In the genomic region with DNA sequence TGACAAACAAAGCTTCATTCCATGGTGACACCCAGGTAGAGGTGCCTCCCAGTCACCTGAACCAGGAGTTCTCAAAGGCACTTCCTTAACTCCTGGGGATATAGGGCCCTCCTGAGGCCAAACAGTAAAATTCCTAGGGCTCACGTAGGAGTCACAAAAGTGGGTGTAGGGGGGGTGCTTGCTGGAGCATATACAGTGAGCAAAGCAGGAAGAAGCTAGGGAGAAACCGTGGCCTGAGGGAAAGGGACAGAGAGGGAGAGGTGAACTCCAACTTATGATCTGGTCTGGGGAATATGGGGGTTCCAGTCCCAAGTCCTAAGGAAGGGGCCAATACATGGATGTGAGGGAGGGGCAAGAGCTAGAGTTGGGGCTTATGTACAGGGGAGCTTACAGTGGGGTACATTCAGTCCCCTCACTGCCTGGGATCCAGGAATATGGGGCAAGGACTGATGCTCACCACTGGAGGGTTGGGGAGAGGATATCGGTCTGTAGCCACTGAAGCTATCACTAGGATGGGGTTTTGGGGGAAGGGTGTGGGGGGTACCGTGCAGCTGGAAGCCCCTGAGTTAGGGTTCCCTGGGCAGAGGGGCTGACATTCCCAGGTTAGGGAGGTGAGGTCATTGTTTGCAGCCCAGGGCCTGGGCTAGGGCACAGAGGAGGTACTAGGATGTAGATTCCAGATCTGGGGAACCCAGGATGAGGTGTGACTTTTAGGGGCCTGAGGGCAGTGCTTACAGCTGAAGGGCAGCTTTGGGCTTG, we compare ENCODE assay signal across 1 cellular context.
TF ChIP-seq lines count a peak whose summit lies in the region.

No MANE protein-coding gene starts in this region.

TF ChIP-seq in HepG2, 621 proteins besides CTCF, POLR2A, EP300 and RAD21 (continues in another document):
- TF ChIP-seq, protein P1, sequence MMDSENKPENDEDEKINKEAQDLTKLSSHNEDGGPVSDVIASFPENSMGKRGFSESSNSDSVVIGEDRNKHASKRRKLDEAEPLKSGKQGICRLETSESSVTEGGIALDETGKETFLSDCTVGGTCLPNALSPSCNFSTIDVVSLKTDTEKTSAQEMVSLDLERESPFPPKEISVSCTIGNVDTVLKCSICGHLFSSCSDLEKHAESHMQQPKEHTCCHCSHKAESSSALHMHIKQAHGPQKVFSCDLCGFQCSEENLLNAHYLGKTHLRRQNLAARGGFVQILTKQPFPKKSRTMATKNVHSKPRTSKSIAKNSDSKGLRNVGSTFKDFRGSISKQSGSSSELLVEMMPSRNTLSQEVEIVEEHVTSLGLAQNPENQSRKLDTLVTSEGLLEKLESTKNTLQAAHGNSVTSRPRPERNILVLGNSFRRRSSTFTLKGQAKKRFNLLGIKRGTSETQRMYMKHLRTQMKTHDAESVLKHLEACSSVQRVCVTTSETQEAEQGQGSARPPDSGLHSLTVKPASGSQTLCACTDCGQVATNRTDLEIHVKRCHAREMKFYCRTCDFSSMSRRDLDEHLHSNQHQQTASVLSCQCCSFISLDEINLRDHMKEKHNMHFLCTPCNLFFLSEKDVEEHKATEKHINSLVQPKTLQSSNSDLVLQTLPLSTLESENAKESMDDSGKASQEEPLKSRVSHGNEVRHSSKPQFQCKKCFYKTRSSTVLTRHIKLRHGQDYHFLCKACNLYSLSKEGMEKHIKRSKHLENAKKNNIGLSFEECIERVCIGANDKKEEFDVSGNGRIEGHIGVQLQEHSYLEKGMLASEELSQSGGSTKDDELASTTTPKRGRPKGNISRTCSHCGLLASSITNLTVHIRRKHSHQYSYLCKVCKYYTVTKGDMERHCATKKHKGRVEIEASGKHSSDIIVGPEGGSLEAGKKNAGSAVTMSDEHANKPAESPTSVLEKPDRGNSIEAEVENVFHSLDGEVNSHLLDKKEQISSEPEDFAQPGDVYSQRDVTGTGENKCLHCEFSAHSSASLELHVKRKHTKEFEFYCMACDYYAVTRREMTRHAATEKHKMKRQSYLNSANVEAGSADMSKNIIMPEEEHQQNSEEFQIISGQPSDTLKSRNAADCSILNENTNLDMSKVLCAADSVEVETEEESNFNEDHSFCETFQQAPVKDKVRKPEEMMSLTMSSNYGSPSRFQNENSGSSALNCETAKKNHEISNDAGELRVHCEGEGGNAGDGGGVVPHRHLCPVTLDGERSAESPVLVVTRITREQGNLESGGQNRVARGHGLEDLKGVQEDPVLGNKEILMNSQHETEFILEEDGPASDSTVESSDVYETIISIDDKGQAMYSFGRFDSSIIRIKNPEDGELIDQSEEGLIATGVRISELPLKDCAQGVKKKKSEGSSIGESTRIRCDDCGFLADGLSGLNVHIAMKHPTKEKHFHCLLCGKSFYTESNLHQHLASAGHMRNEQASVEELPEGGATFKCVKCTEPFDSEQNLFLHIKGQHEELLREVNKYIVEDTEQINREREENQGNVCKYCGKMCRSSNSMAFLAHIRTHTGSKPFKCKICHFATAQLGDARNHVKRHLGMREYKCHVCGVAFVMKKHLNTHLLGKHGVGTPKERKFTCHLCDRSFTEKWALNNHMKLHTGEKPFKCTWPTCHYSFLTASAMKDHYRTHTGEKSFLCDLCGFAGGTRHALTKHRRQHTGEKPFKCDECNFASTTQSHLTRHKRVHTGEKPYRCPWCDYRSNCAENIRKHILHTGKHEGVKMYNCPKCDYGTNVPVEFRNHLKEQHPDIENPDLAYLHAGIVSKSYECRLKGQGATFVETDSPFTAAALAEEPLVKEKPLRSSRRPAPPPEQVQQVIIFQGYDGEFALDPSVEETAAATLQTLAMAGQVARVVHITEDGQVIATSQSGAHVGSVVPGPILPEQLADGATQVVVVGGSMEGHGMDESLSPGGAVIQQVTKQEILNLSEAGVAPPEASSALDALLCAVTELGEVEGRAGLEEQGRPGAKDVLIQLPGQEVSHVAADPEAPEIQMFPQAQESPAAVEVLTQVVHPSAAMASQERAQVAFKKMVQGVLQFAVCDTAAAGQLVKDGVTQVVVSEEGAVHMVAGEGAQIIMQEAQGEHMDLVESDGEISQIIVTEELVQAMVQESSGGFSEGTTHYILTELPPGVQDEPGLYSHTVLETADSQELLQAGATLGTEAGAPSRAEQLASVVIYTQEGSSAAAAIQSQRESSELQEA (CRISPR knock-in tag; IDR thresholded peaks at IDR 0.05; ENCODE audit: not compliant biosample characterization), result peak; percentile 5
- TF ChIP-seq SALL2 (CRISPR knock-in tag; IDR thresholded peaks at IDR 0.05), result no peak
- TF ChIP-seq, protein P2, sequence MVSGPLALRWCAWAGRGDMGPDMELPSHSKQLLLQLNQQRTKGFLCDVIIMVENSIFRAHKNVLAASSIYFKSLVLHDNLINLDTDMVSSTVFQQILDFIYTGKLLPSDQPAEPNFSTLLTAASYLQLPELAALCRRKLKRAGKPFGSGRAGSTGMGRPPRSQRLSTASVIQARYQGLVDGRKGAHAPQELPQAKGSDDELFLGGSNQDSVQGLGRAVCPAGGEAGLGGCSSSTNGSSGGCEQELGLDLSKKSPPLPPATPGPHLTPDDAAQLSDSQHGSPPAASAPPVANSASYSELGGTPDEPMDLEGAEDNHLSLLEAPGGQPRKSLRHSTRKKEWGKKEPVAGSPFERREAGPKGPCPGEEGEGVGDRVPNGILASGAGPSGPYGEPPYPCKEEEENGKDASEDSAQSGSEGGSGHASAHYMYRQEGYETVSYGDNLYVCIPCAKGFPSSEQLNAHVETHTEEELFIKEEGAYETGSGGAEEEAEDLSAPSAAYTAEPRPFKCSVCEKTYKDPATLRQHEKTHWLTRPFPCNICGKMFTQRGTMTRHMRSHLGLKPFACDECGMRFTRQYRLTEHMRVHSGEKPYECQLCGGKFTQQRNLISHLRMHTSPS (CRISPR knock-in tag; IDR thresholded peaks at IDR 0.05; ENCODE audit: low read depth), result no peak; the same call in 1 of the 2 replicates
- no peak for TF ChIP-seq SIN3A (IDR thresholded peaks at IDR 0.05; ENCODE audit: borderline replicate concordance, low read depth, low read length)
- no peak for TF ChIP-seq ZNF546 (CRISPR knock-in tag; conservative IDR thresholded peaks at IDR 0.05)
- TF ChIP-seq PLSCR1 (CRISPR knock-in tag; IDR thresholded peaks at IDR 0.05; ENCODE audit: borderline replicate concordance), result no peak
- TF ChIP-seq ZBTB40 (IDR thresholded peaks at IDR 0.05), result no peak
- 0 out of 2 replicates have a peak, but pooled peaks have one; percentile 5 for TF ChIP-seq ZBTB40 (CRISPR knock-in tag; IDR thresholded peaks at IDR 0.05)
- peak; percentile 26; the same call in 1 of the 2 replicates for TF ChIP-seq STAG1 (CRISPR knock-in tag; IDR thresholded peaks at IDR 0.05)
- TF ChIP-seq ZNF337 (CRISPR knock-in tag; IDR thresholded peaks at IDR 0.05; ENCODE audit: borderline replicate concordance, low read depth), result 0 out of 2 replicates have a peak, but pooled peaks have one; percentile 26
- 0 out of 2 replicates have a peak, but pooled peaks have one; percentile 84 for TF ChIP-seq ZNF598 (CRISPR knock-in tag; IDR thresholded peaks at IDR 0.05; ENCODE audit: borderline replicate concordance)
- no peak for TF ChIP-seq FOSL2 (CRISPR knock-in tag; IDR thresholded peaks at IDR 0.05)
- TF ChIP-seq SMC3 (IDR thresholded peaks at IDR 0.05; ENCODE audit: low read length), result 0 out of 2 replicates have a peak, but pooled peaks have one; percentile 23
- 0 out of 2 replicates have a peak, but pooled peaks have one; percentile 29 for TF ChIP-seq PITX1 (CRISPR knock-in tag; IDR thresholded peaks at IDR 0.05)
- 0 out of 2 replicates have a peak, but pooled peaks have one; percentile 19 for TF ChIP-seq ZNF83 (CRISPR knock-in tag; IDR thresholded peaks at IDR 0.05; ENCODE audit: borderline replicate concordance)
- TF ChIP-seq GATAD1 (CRISPR knock-in tag; IDR thresholded peaks at IDR 0.05), result 0 out of 2 replicates have a peak, but pooled peaks have one; percentile 16
- TF ChIP-seq DRAP1 (CRISPR knock-in tag; IDR thresholded peaks at IDR 0.05), result 0 out of 2 replicates have a peak, but pooled peaks have one; percentile 38
- 0 out of 2 replicates have a peak, but pooled peaks have one; percentile 40 for TF ChIP-seq SMAD1 (CRISPR knock-in tag; IDR thresholded peaks at IDR 0.05; ENCODE audit: borderline replicate concordance, low read depth)
- peak; percentile 40; the same call in 1 of the 2 replicates for TF ChIP-seq ATF7 (IDR thresholded peaks at IDR 0.05)
- no peak for TF ChIP-seq ATF7 (CRISPR knock-in tag; IDR thresholded peaks at IDR 0.05)
- TF ChIP-seq ZNF264 (CRISPR knock-in tag; IDR thresholded peaks at IDR 0.05), result no peak
- TF ChIP-seq KAT8 (CRISPR knock-in tag; IDR thresholded peaks at IDR 0.05), result no peak
- peak; percentile 81; the same call in 1 of the 2 replicates for TF ChIP-seq ZNF512B (CRISPR knock-in tag; IDR thresholded peaks at IDR 0.05; ENCODE audit: borderline replicate concordance)
- 0 out of 2 replicates have a peak, but pooled peaks have one; percentile 19 for TF ChIP-seq ZNF563 (CRISPR knock-in tag; IDR thresholded peaks at IDR 0.05)
